In genomic region chr20:61044499-61044898, GRCh38 we compare ENCODE assay signal across 1 cellular context.
TF ChIP-seq lines count a peak whose summit lies in the region.

No MANE protein-coding gene starts in this region.

TF ChIP-seq in H1, 55 proteins besides CTCF, POLR2A, EP300 and RAD21 (continued from another document):
- TF ChIP-seq RXRA (IDR thresholded peaks at IDR 0.05; ENCODE audit: insufficient read depth, low read depth, low read length) (no peak), TEAD4 (IDR thresholded peaks at IDR 0.05; ENCODE audit: low read depth, low read length) (no peak), CHD1 (IDR thresholded peaks at IDR 0.05; ENCODE audit: low read depth, low read length) (no peak), BACH1 (IDR thresholded peaks at IDR 0.05; ENCODE audit: low read length) (no peak), NRF1 (IDR thresholded peaks at IDR 0.05; ENCODE audit: low read depth, low read length) (no peak), RBBP5 (IDR thresholded peaks at IDR 0.05; ENCODE audit: borderline replicate concordance, low read depth, low read length) (no peak), ATF3 (IDR thresholded peaks at IDR 0.05; ENCODE audit: insufficient read depth, low read depth, low read length) (no peak), RFX5 (IDR thresholded peaks at IDR 0.05; ENCODE audit: borderline replicate concordance, low read depth, low read length) (no peak), TCF12 (IDR thresholded peaks at IDR 0.05; ENCODE audit: low read depth, low read length) (no peak)
